ENCODE assay signal across 9 cellular contexts in the genomic region with DNA sequence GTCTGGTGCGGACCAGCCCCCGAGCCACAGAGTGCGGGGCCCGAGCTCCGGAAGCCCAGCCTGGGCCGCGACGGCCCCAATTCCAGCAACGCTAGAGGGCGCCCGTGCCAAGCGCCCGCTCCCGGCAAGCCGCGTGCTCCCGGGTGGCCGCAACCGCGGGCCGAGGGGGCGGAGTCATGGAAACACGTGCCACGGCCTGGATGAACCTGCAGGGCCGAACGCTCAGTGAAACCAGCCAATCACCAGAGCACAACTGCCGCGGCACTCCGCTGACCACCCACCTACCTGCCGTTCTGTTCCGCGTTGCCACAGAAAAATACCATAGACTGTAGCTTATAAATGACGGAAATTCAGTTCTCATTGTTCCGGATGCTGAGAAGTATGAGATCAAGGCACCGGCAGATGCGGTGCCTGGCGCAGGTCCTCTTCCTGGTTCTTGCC.
DNase-seq lines count a peak whose midpoint lies in the region; ATAC-seq and TF ChIP-seq lines count a peak whose summit lies in the region.
"Had no signal": no experiment of that assay in that cellular context is flagged by ENCODE, and none has a peak within 500 bp of the region (broad histone marks: within the 10 kb centered on the region; RNA-seq: fewer than 3 reads in every experiment).

No MANE protein-coding gene starts in this region.

- TF ChIP-seq CTCF in GM20000 (IDR thresholded peaks at IDR 0.05; ENCODE audit: extremely low read depth, missing control alignments) (peak; percentile 81), choroid plexus epithelial cell (conservative IDR thresholded peaks at IDR 0.05; ENCODE audit: low read depth, low read length) (peak; percentile 60), left lung (IDR thresholded peaks at IDR 0.05) (peak; percentile 38 to 67)

- H3K9me3 ChIP-seq in left lung, result no peaks in the 10 kb centered on the region

- no peaks in the 10 kb centered on the region for H3K36me3 ChIP-seq in left lung

- H3K27me3 ChIP-seq in left lung, result peaks cover 4 to 36% of the 10 kb centered on the region in 2 donors

- peak overlapping the region; percentile 74 for H3K27ac Mint-ChIP-seq in activated CD4-positive, alpha-beta T cell treated with anti-CD3 and anti-CD28 coated beads, Interleukin-2, amount 10 ng/mL, durations not matched to agents 24 days and 14 days

- no peaks in the 10 kb centered on the region for H3K9me3 Mint-ChIP-seq in activated CD4-positive, alpha-beta T cell treated with anti-CD3 and anti-CD28 coated beads, Interleukin-2, amount 10 ng/mL, durations not matched to agents 24 days and 14 days

- H3K4me1 Mint-ChIP-seq in activated CD4-positive, alpha-beta T cell treated with anti-CD3 and anti-CD28 coated beads, Interleukin-2, amount 10 ng/mL, durations not matched to agents 24 days and 14 days, result peaks cover 42% of the 10 kb centered on the region

- peaks cover 7 to 18% of the 10 kb centered on the region in 2 donors for H3K4me1 ChIP-seq in left lung

- H3K4me3 ChIP-seq in choroid plexus epithelial cell (ENCODE audit: low read depth, low read length) (peak overlapping the region; percentile 24), left lung (peak overlapping the region in 1 of 2 donors; percentile 15)
- H3K4me3 ChIP-seq: SK-N-MC had no signal

- H3K27ac ChIP-seq in left lung, result no peak overlapping the region
- H3K27ac ChIP-seq: SK-N-MC had no signal

- H3K4me3 Mint-ChIP-seq in activated CD4-positive, alpha-beta T cell treated with anti-CD3 and anti-CD28 coated beads, Interleukin-2, amount 10 ng/mL, durations not matched to agents 24 days and 14 days, result peak overlapping the region; percentile 69

- ATAC-seq in left lung, result peak; percentile 72
- no peak for ATAC-seq in GM21576 (IDR thresholded peaks at IDR 0.05; ENCODE audit: unreplicated experiment)

- peaks cover 2% of the 10 kb centered on the region for H3K36me3 Mint-ChIP-seq in activated CD4-positive, alpha-beta T cell treated with anti-CD3 and anti-CD28 coated beads, Interleukin-2, amount 10 ng/mL, durations not matched to agents 24 days and 14 days (ENCODE audit: low read depth)

- intact Hi-C loops in activated CD4-positive, alpha-beta T cell treated with anti-CD3 and anti-CD28 coated beads, Interleukin-2, amount 10 ng/mL, durations not matched to agents 24 days and 14 days (cut with micrococcal nuclease), result loop anchor here (2.0 kb wide), 1 partner anchor 31 kb away; no protein-coding TSS in a partner anchor
- intact Hi-C loops in left lung (cut with DNase I), result no loop called here

- H3K27me3 Mint-ChIP-seq in activated CD4-positive, alpha-beta T cell treated with anti-CD3 and anti-CD28 coated beads, Interleukin-2, amount 10 ng/mL, durations not matched to agents 24 days and 14 days, result peaks cover 19% of the 10 kb centered on the region

- peak; percentile 78 for DNase-seq in GM20000 (ENCODE audit: low spot score)
- DNase-seq in activated CD4-positive, alpha-beta T cell treated with anti-CD3 and anti-CD28 coated beads, Interleukin-2, amount 10 ng/mL, durations not matched to agents 24 days and 14 days, result peak; percentile 94
- DNase-seq in choroid plexus epithelial cell (ENCODE audit: low read depth), result peak; percentile 76
- peak; percentile 67 to 93 for DNase-seq in left lung
- peak; percentile 16 to 72 (median 42) for DNase-seq in stimulated activated CD4-positive, alpha-beta T cell treated with anti-CD3 and anti-CD28 coated beads, TNF-alpha, amount 100 ng/mL, for 1 hour (ENCODE audit: low read depth in 3 of 3, low spot score in 1 of 3)
- DNase-seq in hepatic stellate cell (ENCODE audit: low spot score), result no peak
- DNase-seq in KG1 (lab: John Stamatoyannopoulos, UW), result no peak

Comparison
In these comparisons a context has a peak if more than half of its experiments do, and no peak if none do; other contexts are left out.
1. DNase-seq: peak in GM20000 (single experiment), activated CD4-positive, alpha-beta T cell treated with anti-CD3 and anti-CD28 coated beads, Interleukin-2, amount 10 ng/mL, durations not matched to agents 24 days and 14 days (single experiment), choroid plexus epithelial cell (single experiment), left lung (2 of 2) and stimulated activated CD4-positive, alpha-beta T cell treated with anti-CD3 and anti-CD28 coated beads, TNF-alpha, amount 100 ng/mL, for 1 hour (3 of 3); none in hepatic stellate cell (single experiment) and KG1 (single experiment).
2. Peak in every context shown above with its lines, with median percentiles within 50 percentile points of each other: CTCF ChIP-seq.